Comparison of ENCODE assay signal across 5 cellular contexts in genomic region chr9:7854763-7855162, GRCh38.
"Had no signal": no experiment of that assay in that cellular context is flagged by ENCODE, and none has a peak within 500 bp of the region (broad histone marks: within the 10 kb centered on the region; RNA-seq: fewer than 3 reads in every experiment).

No MANE protein-coding gene starts in this region.

- H3K4me3 ChIP-seq: K562 had no signal

- H3K36me3 Mint-ChIP-seq: IgD-negative memory B cell had no signal

- DNase-seq: IMR-90 had no signal

- H3K9me3 Mint-ChIP-seq: IgD-negative memory B cell had no signal

- H3K27ac ChIP-seq: HL-60 had no signal

- ATAC-seq: HepG2, K562 had no signal

- H3K4me3 Mint-ChIP-seq: IgD-negative memory B cell had no signal

- H3K27ac Mint-ChIP-seq: IgD-negative memory B cell had no signal
